ENCODE assay signal across 13 cellular contexts in the genomic region with DNA sequence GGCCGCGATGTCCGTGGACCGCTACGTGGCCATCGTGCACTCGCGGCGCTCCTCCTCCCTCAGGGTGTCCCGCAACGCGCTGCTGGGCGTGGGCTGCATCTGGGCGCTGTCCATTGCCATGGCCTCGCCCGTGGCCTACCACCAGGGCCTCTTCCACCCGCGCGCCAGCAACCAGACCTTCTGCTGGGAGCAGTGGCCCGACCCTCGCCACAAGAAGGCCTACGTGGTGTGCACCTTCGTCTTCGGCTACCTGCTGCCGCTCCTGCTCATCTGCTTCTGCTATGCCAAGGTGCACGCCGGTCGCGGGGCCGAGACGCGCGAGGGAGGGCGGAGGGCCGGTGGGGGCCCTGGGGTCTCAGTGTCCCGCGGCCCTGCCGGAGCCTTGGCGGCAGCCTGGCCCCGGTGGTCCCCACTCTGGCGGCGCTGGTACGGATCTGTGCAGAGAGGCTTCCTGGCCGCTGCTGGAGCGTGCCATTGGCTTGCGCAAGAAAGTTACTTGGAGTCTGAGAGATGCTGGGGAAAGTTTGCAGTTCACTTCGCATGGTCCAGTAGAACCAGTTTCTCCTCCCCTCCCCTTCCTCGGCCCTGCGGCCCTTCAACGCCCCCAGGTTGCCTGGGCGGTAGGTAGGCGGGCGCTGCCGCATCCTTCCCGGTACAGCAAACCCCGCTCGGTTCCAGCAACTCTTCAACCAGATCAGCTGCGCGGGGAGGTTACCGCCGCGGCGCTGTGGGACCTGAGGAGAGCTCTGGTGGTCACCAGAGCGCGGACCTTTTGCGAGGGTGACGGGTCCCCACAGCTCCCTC. TPM values are rescaled to one million over a fixed set of nuclear protein-coding genes. Genes with fewer than 3 reads are reported as not detected.
DNase-seq lines count a peak whose midpoint lies in the region; ATAC-seq and TF ChIP-seq lines count a peak whose summit lies in the region.
"Had no signal": no experiment of that assay in that cellular context is flagged by ENCODE, and none has a peak within 500 bp of the region (broad histone marks: within the 10 kb centered on the region; RNA-seq: fewer than 3 reads in every experiment).

No MANE protein-coding gene starts in this region.

- peak; percentile 43; the same call in 1 of the 3 replicates for ATAC-seq in RWPE2 (ENCODE audit: low read depth)
- peak in 1 of 4 donors; percentile 27 for ATAC-seq in psoas muscle
- no peak for ATAC-seq in HG03159 (IDR thresholded peaks at IDR 0.05; ENCODE audit: unreplicated experiment)
- ATAC-seq: left colon had no signal

- intact Hi-C loops in psoas muscle (cut with DNase I), result no loop called here

- H3K9me2 ChIP-seq in hepatocyte (replicated peaks; ENCODE audit: insufficient read depth), result no peaks in the 10 kb centered on the region

- H3K27me3 ChIP-seq in RWPE2 (ENCODE audit: insufficient read depth, poor library complexity, severe bottlenecking) (peaks cover 78% of the 10 kb centered on the region), hepatocyte (peaks cover 78% of the 10 kb centered on the region), psoas muscle (ENCODE audit: insufficient read depth in 3 of 3, low read length in 2 of 3) (peaks cover 5 to 75% (median 21%) of the 10 kb centered on the region in 3 donors)

- TF ChIP-seq CTCF in RWPE2 (IDR thresholded peaks at IDR 0.05; ENCODE audit: poor library complexity, severe bottlenecking) (no peak), hepatocyte (IDR thresholded peaks at IDR 0.05; ENCODE audit: poor library complexity) (no peak), psoas muscle (IDR thresholded peaks at IDR 0.05) (no peak)

- peak overlapping the region; percentile 82 for H3K4me2 ChIP-seq in hepatocyte

- no peaks in the 10 kb centered on the region for H4K20me1 ChIP-seq in hepatocyte (ENCODE audit: insufficient read depth, poor library complexity, severe bottlenecking)

- H3K4me3 ChIP-seq in RWPE2 (ENCODE audit: severe bottlenecking), result no peak overlapping the region
- no peak overlapping the region for H3K4me3 ChIP-seq in hepatocyte
- peak overlapping the region; percentile 60 for H3K4me3 ChIP-seq in psoas muscle
- H3K4me3 ChIP-seq: right lobe of liver had no signal

- H3K27ac ChIP-seq in RWPE2 (ENCODE audit: poor library complexity, severe bottlenecking), result no peak overlapping the region
- H3K27ac ChIP-seq in hepatocyte, result no peak overlapping the region
- no peak overlapping the region for H3K27ac ChIP-seq in psoas muscle
- H3K27ac ChIP-seq: right lobe of liver had no signal

- H3K9me3 ChIP-seq in RWPE2 (ENCODE audit: severe bottlenecking) (no peaks in the 10 kb centered on the region), hepatocyte (ENCODE audit: low read depth) (no peaks in the 10 kb centered on the region), psoas muscle (no peaks in the 10 kb centered on the region)
- H3K9me3 ChIP-seq: right lobe of liver had no signal

- H2AFZ ChIP-seq in hepatocyte, result no peak overlapping the region

- no peaks in the 10 kb centered on the region for H3K4me1 ChIP-seq in RWPE2 (ENCODE audit: insufficient read depth, poor library complexity, severe bottlenecking)
- no peaks in the 10 kb centered on the region for H3K4me1 ChIP-seq in hepatocyte (ENCODE audit: insufficient read depth)
- H3K4me1 ChIP-seq in psoas muscle, result no peaks in the 10 kb centered on the region

- WGBS in hepatocyte (ENCODE audit: low lambda C conversion rate, missing lambda C conversion rate), result 7% methylated on average over 61 of the region's 67 CpGs
- WGBS in psoas muscle, 3 donors, result 2 to 3% (median 2%) methylated on average over 67 of the region's 67 CpGs

- DNase-seq in NCI-H510A treated with DMSO at 0.1 percent for 48 hours (lab: John Stamatoyannopoulos, UW), result peak; percentile 49
- no peak for DNase-seq in NCI-H510A (lab: John Stamatoyannopoulos, UW)
- no peak for DNase-seq in RWPE2 (ENCODE audit: low spot score)
- DNase-seq in hepatocyte (ENCODE audit: low spot score), result no peak
- no peak for DNase-seq in psoas muscle
- DNase-seq in NCI-H2171 (lab: John Stamatoyannopoulos, UW), result no peak
- no peak for DNase-seq in HUDEP-2 (lab: John Stamatoyannopoulos, UW; ENCODE audit: unreplicated experiment in 76 of 76)
- DNase-seq: activated naive CD4-positive, alpha-beta T cell treated with anti-CD3 and anti-CD28 coated beads, Interleukin-2, amount 50 U/mL, for 16 hours; HCEC 1CT; left colon; right lobe of liver had no signal

- H3K36me3 ChIP-seq in RWPE2 (ENCODE audit: low read depth) (no peaks in the 10 kb centered on the region), hepatocyte (replicated peaks; ENCODE audit: insufficient read depth, low read depth) (no peaks in the 10 kb centered on the region), psoas muscle (ENCODE audit: insufficient read depth in 1 of 2, low read depth in 1 of 2) (no peaks in the 10 kb centered on the region)
- H3K36me3 ChIP-seq: right lobe of liver had no signal

- H3K79me2 ChIP-seq in hepatocyte, result no peaks in the 10 kb centered on the region

RNA-seq across cellular contexts. Expression of gene GALR1, which starts 1.5 kb away (rescaled TPM):
- 0.07 and 0.36 TPM in 2 replicates for total RNA-seq in hepatocyte
- not detected in 2 replicates for polyA plus RNA-seq in hepatocyte
- under 1 TPM in 1 of 4 donors, not detected in 3; 0.02 TPM for total RNA-seq in psoas muscle
- polyA plus RNA-seq in psoas muscle, result under 1 TPM in 1 of 3 donors, not detected in 2; under 0.01 TPM
- total RNA-seq: A172 had no signal
